2 cellular contexts compared by ENCODE assay signal in genomic region chr6:85580104-85580877, GRCh38.
TF ChIP-seq lines count a peak whose summit lies in the region.

No MANE protein-coding gene starts in this region.

TF ChIP-seq in HCT116, 20 proteins besides CTCF, POLR2A, EP300 and RAD21 (continued from another document):
- TF ChIP-seq, protein P1, sequence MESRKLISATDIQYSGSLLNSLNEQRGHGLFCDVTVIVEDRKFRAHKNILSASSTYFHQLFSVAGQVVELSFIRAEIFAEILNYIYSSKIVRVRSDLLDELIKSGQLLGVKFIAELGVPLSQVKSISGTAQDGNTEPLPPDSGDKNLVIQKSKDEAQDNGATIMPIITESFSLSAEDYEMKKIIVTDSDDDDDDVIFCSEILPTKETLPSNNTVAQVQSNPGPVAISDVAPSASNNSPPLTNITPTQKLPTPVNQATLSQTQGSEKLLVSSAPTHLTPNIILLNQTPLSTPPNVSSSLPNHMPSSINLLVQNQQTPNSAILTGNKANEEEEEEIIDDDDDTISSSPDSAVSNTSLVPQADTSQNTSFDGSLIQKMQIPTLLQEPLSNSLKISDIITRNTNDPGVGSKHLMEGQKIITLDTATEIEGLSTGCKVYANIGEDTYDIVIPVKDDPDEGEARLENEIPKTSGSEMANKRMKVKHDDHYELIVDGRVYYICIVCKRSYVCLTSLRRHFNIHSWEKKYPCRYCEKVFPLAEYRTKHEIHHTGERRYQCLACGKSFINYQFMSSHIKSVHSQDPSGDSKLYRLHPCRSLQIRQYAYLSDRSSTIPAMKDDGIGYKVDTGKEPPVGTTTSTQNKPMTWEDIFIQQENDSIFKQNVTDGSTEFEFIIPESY (IDR thresholded peaks at IDR 0.05; ENCODE audit: extremely low read depth, insufficient replicate concordance, low read length), result no peak
- no peak for TF ChIP-seq POLR2AphosphoS5 (IDR thresholded peaks at IDR 0.05; ENCODE audit: low read depth, low read length)
- no peak for TF ChIP-seq CBX3 (IDR thresholded peaks at IDR 0.05; ENCODE audit: low read depth)
- no peak for TF ChIP-seq TCF7L2 (IDR thresholded peaks at IDR 0.05; ENCODE audit: borderline replicate concordance, extremely low read depth, insufficient read depth, insufficient read length)
- no peak for TF ChIP-seq EZH2 (IDR thresholded peaks at IDR 0.05)
- TF ChIP-seq ELF1 (IDR thresholded peaks at IDR 0.05; ENCODE audit: borderline replicate concordance, low read depth), result no peak
- no peak for TF ChIP-seq SP1 (IDR thresholded peaks at IDR 0.05; ENCODE audit: low read depth)
- no peak for TF ChIP-seq YY1 (IDR thresholded peaks at IDR 0.05; ENCODE audit: extremely low read depth, insufficient replicate concordance, low read depth, low read length)
- TF ChIP-seq EZH2phosphoT487 (IDR thresholded peaks at IDR 0.05; ENCODE audit: borderline replicate concordance), result no peak
- no peak for TF ChIP-seq CEBPB (IDR thresholded peaks at IDR 0.05; ENCODE audit: low read depth)
- no peak for TF ChIP-seq ZNF274 (IDR thresholded peaks at IDR 0.05; ENCODE audit: low read depth, low read length)
TF ChIP-seq in HCT116: peak in this region for 0.

TF ChIP-seq in WTC11, 78 proteins besides CTCF, POLR2A, EP300 and RAD21 (continued from another document):
- no peak for TF ChIP-seq ZNF532 (CRISPR knock-in tag; IDR thresholded peaks at IDR 0.05; ENCODE audit: borderline replicate concordance)
- no peak for TF ChIP-seq ATF1 (CRISPR knock-in tag; IDR thresholded peaks at IDR 0.05)
- TF ChIP-seq IRF2 (CRISPR knock-in tag; IDR thresholded peaks at IDR 0.05; ENCODE audit: borderline replicate concordance, low read depth), result no peak
- no peak for TF ChIP-seq TCF7 (CRISPR knock-in tag; IDR thresholded peaks at IDR 0.05; ENCODE audit: low read depth)
- no peak for TF ChIP-seq CREB1 (CRISPR knock-in tag; IDR thresholded peaks at IDR 0.05)
- no peak for TF ChIP-seq HMGXB4 (CRISPR knock-in tag; IDR thresholded peaks at IDR 0.05)
- TF ChIP-seq, protein P2, sequence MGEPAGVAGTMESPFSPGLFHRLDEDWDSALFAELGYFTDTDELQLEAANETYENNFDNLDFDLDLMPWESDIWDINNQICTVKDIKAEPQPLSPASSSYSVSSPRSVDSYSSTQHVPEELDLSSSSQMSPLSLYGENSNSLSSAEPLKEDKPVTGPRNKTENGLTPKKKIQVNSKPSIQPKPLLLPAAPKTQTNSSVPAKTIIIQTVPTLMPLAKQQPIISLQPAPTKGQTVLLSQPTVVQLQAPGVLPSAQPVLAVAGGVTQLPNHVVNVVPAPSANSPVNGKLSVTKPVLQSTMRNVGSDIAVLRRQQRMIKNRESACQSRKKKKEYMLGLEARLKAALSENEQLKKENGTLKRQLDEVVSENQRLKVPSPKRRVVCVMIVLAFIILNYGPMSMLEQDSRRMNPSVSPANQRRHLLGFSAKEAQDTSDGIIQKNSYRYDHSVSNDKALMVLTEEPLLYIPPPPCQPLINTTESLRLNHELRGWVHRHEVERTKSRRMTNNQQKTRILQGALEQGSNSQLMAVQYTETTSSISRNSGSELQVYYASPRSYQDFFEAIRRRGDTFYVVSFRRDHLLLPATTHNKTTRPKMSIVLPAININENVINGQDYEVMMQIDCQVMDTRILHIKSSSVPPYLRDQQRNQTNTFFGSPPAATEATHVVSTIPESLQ (CRISPR knock-in tag; IDR thresholded peaks at IDR 0.05), result no peak
- TF ChIP-seq OVOL2 (CRISPR knock-in tag; IDR thresholded peaks at IDR 0.05; ENCODE audit: borderline replicate concordance), result no peak
- TF ChIP-seq ZNF317 (CRISPR knock-in tag; IDR thresholded peaks at IDR 0.05; ENCODE audit: borderline replicate concordance, low read depth), result no peak
